ENCODE assay signal across 27 cellular contexts in genomic region chr13:102569488-102569887, GRCh38. TPM values are rescaled to one million over a fixed set of nuclear protein-coding genes. Genes with fewer than 3 reads are reported as not detected.
DNase-seq lines count a peak whose midpoint lies in the region; ATAC-seq and TF ChIP-seq lines count a peak whose summit lies in the region.
"Had no signal": no experiment of that assay in that cellular context is flagged by ENCODE, and none has a peak within 500 bp of the region (broad histone marks: within the 10 kb centered on the region; RNA-seq: fewer than 3 reads in every experiment).

No MANE protein-coding gene starts in this region.

- intact Hi-C loops in Right ventricle myocardium superior (cut with DNase I) = no loop called here

- no peak overlapping the region for H3K4me3 ChIP-seq in AG04449 (ENCODE audit: low read depth, low read length)
- no peak overlapping the region for H3K4me3 ChIP-seq in cardiac fibroblast (replicated peaks in 1 of 2; ENCODE audit: low read depth in 2 of 2, low read length in 2 of 2)
- H3K4me3 ChIP-seq: BLaER1 treated with 17β-estradiol and CSF1 and Interleukin-3, amounts not matched to agents 10 nM and 100 nM; body of pancreas; lower lobe of right lung had no signal

- TF ChIP-seq CTCF in AG04449 (IDR thresholded peaks at IDR 0.05; ENCODE audit: insufficient read depth, low read length, missing control alignments) (no peak), cardiac fibroblast (IDR thresholded peaks at IDR 0.05; ENCODE audit: low read depth, low read length) (no peak)

- ATAC-seq in GM21737 (IDR thresholded peaks at IDR 0.05; ENCODE audit: unreplicated experiment) = no peak
- no peak for ATAC-seq in activated CD4-positive, CD25-positive, alpha-beta regulatory T cell treated with anti-CD3 and anti-CD28 coated beads, Interleukin-2, amount 50 U/mL, for 24 hours
- ATAC-seq in Right ventricle myocardium superior (ENCODE audit: poor library complexity) = no peak
- ATAC-seq: body of pancreas, HCT116, HepG2, lower lobe of right lung, WTC11 had no signal

- POLR2A ChIA-PET in AG04449 (lab: Yijun Ruan, JAX) = interaction anchor here (1.0 kb wide), 1 partner anchor 27 kb away, joined by 3 read pairs; the partner anchor contains the start of gene TPP2

- CTCF ChIA-PET in AG04449 (lab: Yijun Ruan, JAX) = interaction anchor here (0.6 to 3.1 kb wide), 5 partner anchors 10 to 427 kb away, joined by 3 to 16 read pairs (median 3); no protein-coding TSS in a partner anchor

- DNase-seq in AG04449 (ENCODE audit: low read depth, low spot score) (peak; percentile 64), GM04504 (ENCODE audit: low read depth) (peak; percentile 40), cardiac fibroblast (ENCODE audit: low read depth in 2 of 2) (peak; percentile 53 to 59), hepatic stellate cell (ENCODE audit: low spot score) (peak; percentile 14), SW 1271 (lab: John Stamatoyannopoulos, UW) (no peak), Right ventricle myocardium superior (no peak)
- DNase-seq: 8988T; activated CD4-positive, alpha-beta memory T cell treated with anti-CD3 and anti-CD28 coated beads for 36 hours; activated effector memory CD4-positive, alpha-beta T cell treated with anti-CD3 and anti-CD28 coated beads, Interleukin-2, amount 50 U/mL, for 16 hours; activated naive CD8-positive, alpha-beta T cell treated with anti-CD3 and anti-CD28 coated beads, Interleukin-2, amount 10 ng/mL, durations not matched to agents 7 days and 5 days; body of pancreas; COR-L47; DMS79 treated with DMSO at 0.1 percent for 48 hours; effector CD8-positive, alpha-beta T cell; lower lobe of right lung; NCI-H1105; NCI-H1930; NCI-H2227 treated with DMSO at 0.1 percent for 48 hours; NCI-H774; RPMI8226; substantia nigra had no signal

RNA-seq across cellular contexts. Expression of gene TPP2, which starts 27.3 kb away (rescaled TPM):
- total RNA-seq in Right ventricle myocardium superior = 29.3 TPM

Comparison
In these comparisons a context has a peak if more than half of its experiments do, and no peak if none do; other contexts are left out.
1. DNase-seq: peak in AG04449 (single experiment), GM04504 (single experiment), cardiac fibroblast (2 of 2) and hepatic stellate cell (single experiment); none in SW 1271 (0 of 2) and Right ventricle myocardium superior (single experiment).